22 cellular contexts compared by ENCODE assay signal in the genomic region with DNA sequence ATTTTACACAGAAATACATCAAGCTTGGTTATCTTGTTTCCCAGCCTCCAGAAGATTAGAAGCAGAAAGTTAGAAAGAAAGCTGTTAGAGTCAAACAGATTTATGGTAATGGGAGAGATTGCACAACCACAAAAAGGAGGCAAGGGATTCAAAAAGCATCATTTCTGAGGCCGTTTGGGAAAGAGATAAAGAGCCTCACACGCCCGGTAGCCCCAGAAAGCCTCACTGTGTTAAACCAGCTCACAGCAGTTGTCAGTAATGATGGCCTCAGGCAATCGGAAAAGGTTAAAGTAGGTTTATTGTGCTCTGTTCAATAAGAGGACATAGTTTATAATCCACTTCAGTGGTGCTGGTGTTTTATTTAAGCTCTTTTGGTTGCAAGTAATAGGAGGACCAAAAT.
"Had no signal": no experiment of that assay in that cellular context is flagged by ENCODE, and none has a peak within 500 bp of the region (broad histone marks: within the 10 kb centered on the region; RNA-seq: fewer than 3 reads in every experiment).

No MANE protein-coding gene starts in this region.

- H3K4me3 Mint-ChIP-seq: activated CD4-positive, alpha-beta memory T cell treated with anti-CD3 and anti-CD28 coated beads, Interleukin-2, amount 10 ng/mL, durations not matched to agents 7 days and 5 days; activated CD8-positive, alpha-beta memory T cell treated with anti-CD3 and anti-CD28 coated beads, Interleukin-2, amount 10 ng/mL, durations not matched to agents 7 days and 5 days; activated T-helper 17 cell treated with anti-CD3 and anti-CD28 coated beads, Interleukin-2, amount 50 U/mL, for 72 hours; endodermal cell; natural killer cell; WTC11 had no signal

- H3K4me3 ChIP-seq: hepatocyte, lower lobe of right lung, sigmoid colon, spleen, thyroid gland had no signal

- H3K9me3 Mint-ChIP-seq: activated CD4-positive, alpha-beta memory T cell treated with anti-CD3 and anti-CD28 coated beads, Interleukin-2, amount 10 ng/mL, durations not matched to agents 7 days and 5 days had no signal

- H3K27ac Mint-ChIP-seq: activated CD4-positive, alpha-beta memory T cell treated with anti-CD3 and anti-CD28 coated beads, Interleukin-2, amount 10 ng/mL, durations not matched to agents 7 days and 5 days; activated CD8-positive, alpha-beta memory T cell treated with anti-CD3 and anti-CD28 coated beads, Interleukin-2, amount 10 ng/mL, durations not matched to agents 7 days and 5 days; activated T-helper 17 cell treated with anti-CD3 and anti-CD28 coated beads, Interleukin-2, amount 50 U/mL, for 72 hours; endodermal cell; natural killer cell; WTC11 had no signal

- H3K9me3 ChIP-seq: lower lobe of right lung, neutrophil, sigmoid colon, spleen, thyroid gland had no signal

- H3K27me3 Mint-ChIP-seq: activated CD4-positive, alpha-beta memory T cell treated with anti-CD3 and anti-CD28 coated beads, Interleukin-2, amount 10 ng/mL, durations not matched to agents 7 days and 5 days; activated CD8-positive, alpha-beta memory T cell treated with anti-CD3 and anti-CD28 coated beads, Interleukin-2, amount 10 ng/mL, durations not matched to agents 7 days and 5 days; activated T-helper 17 cell treated with anti-CD3 and anti-CD28 coated beads, Interleukin-2, amount 50 U/mL, for 72 hours; brain had no signal

- H3K79me2 ChIP-seq: hepatocyte, parathyroid adenoma had no signal

- H3K4me2 ChIP-seq: hepatocyte had no signal

- H3K36me3 ChIP-seq: lower lobe of right lung, neutrophil, sigmoid colon, spleen, thyroid gland had no signal

- H3K4me1 ChIP-seq: lower lobe of right lung, parathyroid adenoma, sigmoid colon, spleen, thyroid gland had no signal

- H3K27me3 ChIP-seq: hepatocyte, neutrophil, sigmoid colon, spleen, thyroid gland had no signal

- H3K4me1 Mint-ChIP-seq: activated CD4-positive, alpha-beta memory T cell treated with anti-CD3 and anti-CD28 coated beads, Interleukin-2, amount 10 ng/mL, durations not matched to agents 7 days and 5 days; activated CD8-positive, alpha-beta memory T cell treated with anti-CD3 and anti-CD28 coated beads, Interleukin-2, amount 10 ng/mL, durations not matched to agents 7 days and 5 days; activated T-helper 17 cell treated with anti-CD3 and anti-CD28 coated beads, Interleukin-2, amount 50 U/mL, for 72 hours; natural killer cell had no signal

- ATAC-seq: activated CD8-positive, alpha-beta memory T cell treated with anti-CD3 and anti-CD28 coated beads, Interleukin-2, amount 10 ng/mL, durations not matched to agents 7 days and 5 days; activated T-helper 17 cell treated with anti-CD3 and anti-CD28 coated beads, Interleukin-2, amount 50 U/mL, for 72 hours; left cardiac atrium; lower lobe of right lung; natural killer cell had no signal

- DNase-seq: activated CD4-positive, alpha-beta memory T cell treated with anti-CD3 and anti-CD28 coated beads, Interleukin-2, amount 10 ng/mL, durations not matched to agents 7 days and 5 days; activated CD4-positive, alpha-beta T cell treated with anti-CD3 and anti-CD28 coated beads for 48 hours; activated CD8-positive, alpha-beta memory T cell treated with anti-CD3 and anti-CD28 coated beads, Interleukin-2, amount 10 ng/mL, durations not matched to agents 7 days and 5 days; activated naive CD4-positive, alpha-beta T cell treated with Interleukin-2 at 50 U/mL for 16 hours; foreskin fibroblast; left cardiac atrium; lower lobe of right lung; natural killer cell; sigmoid colon; spleen; stimulated activated CD4-positive, alpha-beta T cell treated with anti-CD3 and anti-CD28 coated beads, Interleukin-1b, Interleukin-23, amount 100 ng/mL, for 48 hours; stimulated activated CD8-positive, alpha-beta memory T cell treated with anti-CD3 and anti-CD28 coated beads, Interleukin-4, amount 100 ng/mL, for 48 hours; stimulated activated naive CD4-positive, alpha-beta T cell; thyroid gland had no signal

- H3K36me3 Mint-ChIP-seq: activated CD8-positive, alpha-beta memory T cell treated with anti-CD3 and anti-CD28 coated beads, Interleukin-2, amount 10 ng/mL, durations not matched to agents 7 days and 5 days; natural killer cell had no signal

- H3K27ac ChIP-seq: epithelial cell of prostate, hepatocyte, lower lobe of right lung, neutrophil, parathyroid adenoma, sigmoid colon, spleen, thyroid gland had no signal

- H2AFZ ChIP-seq: hepatocyte, parathyroid adenoma had no signal
